Comparison of ENCODE assay signal across 14 cellular contexts in the genomic region with DNA sequence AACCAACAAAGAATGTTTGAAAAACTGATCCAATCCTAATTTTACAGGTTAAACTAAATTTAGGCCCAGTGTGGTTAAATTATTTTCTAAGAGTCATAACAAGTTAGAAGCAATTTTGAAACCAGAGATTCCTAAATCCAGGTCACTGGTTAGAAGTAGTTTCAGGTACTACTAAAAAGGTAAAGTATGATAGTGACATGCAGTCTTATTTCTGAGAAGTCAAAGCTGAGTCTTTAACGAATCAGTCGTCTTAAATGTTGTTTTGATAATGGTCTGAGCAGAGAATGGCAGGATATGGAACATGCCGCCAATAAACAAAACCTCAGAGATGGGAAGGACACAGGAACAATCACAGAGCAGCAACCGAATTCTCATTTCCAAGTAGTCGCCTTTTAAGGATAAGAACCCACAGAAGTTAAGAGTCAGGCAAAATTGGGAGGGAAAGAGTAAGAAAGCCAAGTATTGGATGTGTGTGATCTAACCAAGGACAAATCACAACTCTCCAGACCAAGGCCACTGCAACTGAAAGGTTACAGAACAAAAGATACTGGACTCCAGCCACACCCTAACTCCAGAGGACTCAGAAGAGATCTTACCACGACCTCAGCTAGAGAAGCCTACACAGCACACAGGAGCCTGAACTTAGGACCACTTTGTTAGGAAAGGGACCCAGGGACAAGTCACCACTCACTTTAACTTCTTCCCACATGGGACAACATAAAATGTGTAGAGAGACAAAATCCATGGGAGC. TPM values are rescaled to one million over a fixed set of nuclear protein-coding genes. Genes with fewer than 3 reads are reported as not detected.
DNase-seq lines count a peak whose midpoint lies in the region; ATAC-seq and TF ChIP-seq lines count a peak whose summit lies in the region.
"Had no signal": no experiment of that assay in that cellular context is flagged by ENCODE, and none has a peak within 500 bp of the region (broad histone marks: within the 10 kb centered on the region; RNA-seq: fewer than 3 reads in every experiment).

No MANE protein-coding gene starts in this region.

- peaks cover 15% of the 10 kb centered on the region for H3K9me3 Mint-ChIP-seq in activated naive CD8-positive, alpha-beta T cell treated with anti-CD3 and anti-CD28 coated beads, Interleukin-2, amount 10 ng/mL, durations not matched to agents 7 days and 5 days

- H3K36me3 Mint-ChIP-seq in activated naive CD8-positive, alpha-beta T cell treated with anti-CD3 and anti-CD28 coated beads, Interleukin-2, amount 10 ng/mL, durations not matched to agents 7 days and 5 days = peaks cover 74% of the 10 kb centered on the region

- H3K27me3 ChIP-seq in cardiac muscle cell (no peaks in the 10 kb centered on the region), right atrium auricular region (no peaks in the 10 kb centered on the region), left lung (no peaks in the 10 kb centered on the region), upper lobe of left lung (no peaks in the 10 kb centered on the region)
- H3K27me3 ChIP-seq: spleen had no signal

- H3K4me1 Mint-ChIP-seq in activated naive CD8-positive, alpha-beta T cell treated with anti-CD3 and anti-CD28 coated beads, Interleukin-2, amount 10 ng/mL, durations not matched to agents 7 days and 5 days = peaks cover 21% of the 10 kb centered on the region

- H3K4me3 Mint-ChIP-seq in activated naive CD8-positive, alpha-beta T cell treated with anti-CD3 and anti-CD28 coated beads, Interleukin-2, amount 10 ng/mL, durations not matched to agents 7 days and 5 days = no peak overlapping the region

- H3K27me3 Mint-ChIP-seq in activated naive CD8-positive, alpha-beta T cell treated with anti-CD3 and anti-CD28 coated beads, Interleukin-2, amount 10 ng/mL, durations not matched to agents 7 days and 5 days = no peaks in the 10 kb centered on the region

- H3K9me3 ChIP-seq in cardiac muscle cell (ENCODE audit: low read depth) (no peaks in the 10 kb centered on the region), right atrium auricular region (peaks cover 0 to 6% of the 10 kb centered on the region in 2 donors), left lung (peaks cover 0 to 9% of the 10 kb centered on the region in 2 donors), upper lobe of left lung (peaks cover under 1 to 5% (median 5%) of the 10 kb centered on the region in 4 donors)

- ATAC-seq in activated naive CD8-positive, alpha-beta T cell treated with anti-CD3 and anti-CD28 coated beads, Interleukin-2, amount 10 ng/mL, durations not matched to agents 7 days and 5 days (ENCODE audit: low read depth) = no peak
- ATAC-seq in left lung = peak; percentile 49
- ATAC-seq in upper lobe of left lung (ENCODE audit: low FRiP score in 2 of 2) = no peak
- no peak for ATAC-seq in GM19467 (IDR thresholded peaks at IDR 0.05; ENCODE audit: unreplicated experiment)

- peak overlapping the region; percentile 3 for H3K27ac Mint-ChIP-seq in activated naive CD8-positive, alpha-beta T cell treated with anti-CD3 and anti-CD28 coated beads, Interleukin-2, amount 10 ng/mL, durations not matched to agents 7 days and 5 days

- H3K27ac ChIP-seq in cardiac muscle cell = peak overlapping the region; percentile 44
- peak overlapping the region in 1 of 2 donors; percentile 20 for H3K27ac ChIP-seq in right atrium auricular region
- peak overlapping the region; percentile 49 to 63 for H3K27ac ChIP-seq in left lung
- H3K27ac ChIP-seq in upper lobe of left lung = peak overlapping the region; percentile 26 to 74 (median 51)

- TF ChIP-seq EP300 in upper lobe of left lung (IDR thresholded peaks at IDR 0.05) = no peak

- TF ChIP-seq CTCF in cardiac muscle cell (IDR thresholded peaks at IDR 0.05; ENCODE audit: low read depth, low read length) (no peak), right atrium auricular region (IDR thresholded peaks at IDR 0.05) (no peak), left lung (IDR thresholded peaks at IDR 0.05) (no peak), upper lobe of left lung (IDR thresholded peaks at IDR 0.05) (no peak)

- intact Hi-C loops in left lung (cut with DNase I) = no loop called here

- peaks cover 35% of the 10 kb centered on the region for H3K36me3 ChIP-seq in cardiac muscle cell
- peaks cover 39% of the 10 kb centered on the region for H3K36me3 ChIP-seq in right atrium auricular region
- peaks cover 0 to 55% of the 10 kb centered on the region in 2 donors for H3K36me3 ChIP-seq in left lung
- H3K36me3 ChIP-seq in upper lobe of left lung = peaks cover 9 to 38% (median 19%) of the 10 kb centered on the region in 4 donors

- DNase-seq in cardiac muscle cell (ENCODE audit: low read depth in 1 of 2, low spot score in 1 of 2) (no peak), right atrium auricular region (ENCODE audit: low spot score) (no peak), left lung (no peak), upper lobe of left lung (no peak), NCI-H2107 treated with DMSO at 0.1 percent for 48 hours (lab: John Stamatoyannopoulos, UW; ENCODE audit: unreplicated experiment) (no peak), cerebellar cortex (ENCODE audit: low spot score) (no peak)
- no peak for DNase-seq in activated naive CD8-positive, alpha-beta T cell treated with anti-CD3 and anti-CD28 coated beads, Interleukin-2, amount 10 ng/mL, durations not matched to agents 7 days and 5 days
- DNase-seq: activated CD8-positive, alpha-beta memory T cell treated with anti-CD3 and anti-CD28 coated beads, Interleukin-2, amount 50 U/mL, for 48 hours; aorta; NCI-H1092; NCI-H2227 treated with DMSO at 0.1 percent for 48 hours; SIG-M5; spleen had no signal

- WGBS in upper lobe of left lung, 2 donors = 69 to 71% methylated on average over 6 of the region's 6 CpGs

- H3K4me1 ChIP-seq in cardiac muscle cell (ENCODE audit: low read depth) = no peaks in the 10 kb centered on the region
- peaks cover 0 to 26% of the 10 kb centered on the region in 2 donors for H3K4me1 ChIP-seq in right atrium auricular region
- H3K4me1 ChIP-seq in left lung = peaks cover 0 to 16% of the 10 kb centered on the region in 2 donors
- peaks cover 12 to 38% (median 22%) of the 10 kb centered on the region in 4 donors for H3K4me1 ChIP-seq in upper lobe of left lung

- TF ChIP-seq POLR2A in upper lobe of left lung (IDR thresholded peaks at IDR 0.05) = no peak

- H3K4me3 ChIP-seq in cardiac muscle cell (no peak overlapping the region), right atrium auricular region (no peak overlapping the region), left lung (no peak overlapping the region), upper lobe of left lung (no peak overlapping the region)
- H3K4me3 ChIP-seq: spleen had no signal

- POLR2A ChIA-PET in activated naive CD8-positive, alpha-beta T cell treated with anti-CD3 and anti-CD28 coated beads, Interleukin-2, amount 10 ng/mL, durations not matched to agents 7 days and 5 days (lab: Charles Lee) = interaction anchor here (1.6 to 2.5 kb wide), 2 partner anchors 17 to 20 kb away, joined by 5 to 10 read pairs; a partner anchor contains a TSS

RNA-seq across cellular contexts. Expression of a gene that starts 19.7 kb away (rescaled TPM):
- total RNA-seq in cardiac muscle cell (13.9 and 20.3 TPM in 2 replicates), right atrium auricular region (10 to 100 TPM in 1 of 2 donors, 1 to 10 TPM in 1; 5.6 to 17.9 TPM), left lung (10 to 100 TPM; 59.8 to 99.1 TPM), upper lobe of left lung (100 to 1,000 TPM in 2 of 6 donors, 10 to 100 TPM in 4; 75.9 to 178 (median 99.1) TPM)
- polyA plus RNA-seq in cardiac muscle cell = 26.2 and 38.0 TPM in 2 replicates
- total RNA-seq in activated naive CD8-positive, alpha-beta T cell treated with anti-CD3 and anti-CD28 coated beads, Interleukin-2, amount 10 ng/mL, durations not matched to agents 7 days and 5 days = 10 to 100 TPM; 56.1 to 59.5 TPM

RNA-seq across cellular contexts. Expression of a gene that starts 47.6 kb away (rescaled TPM):
- total RNA-seq in cardiac muscle cell = 51.2 and 68.7 TPM in 2 replicates
- 44.6 and 51.7 TPM in 2 replicates for polyA plus RNA-seq in cardiac muscle cell
- total RNA-seq in right atrium auricular region = 10 to 100 TPM; 25.7 to 26.9 TPM
- 100 to 1,000 TPM; 131 to 137 TPM for total RNA-seq in activated naive CD8-positive, alpha-beta T cell treated with anti-CD3 and anti-CD28 coated beads, Interleukin-2, amount 10 ng/mL, durations not matched to agents 7 days and 5 days
- total RNA-seq in left lung = 10 to 100 TPM; 66.7 to 71.0 TPM
- 100 to 1,000 TPM in 2 of 6 donors, 10 to 100 TPM in 4; 51.8 to 258 (median 77.7) TPM for total RNA-seq in upper lobe of left lung
